Comparison of ENCODE assay signal across 18 cellular contexts in the genomic region with DNA sequence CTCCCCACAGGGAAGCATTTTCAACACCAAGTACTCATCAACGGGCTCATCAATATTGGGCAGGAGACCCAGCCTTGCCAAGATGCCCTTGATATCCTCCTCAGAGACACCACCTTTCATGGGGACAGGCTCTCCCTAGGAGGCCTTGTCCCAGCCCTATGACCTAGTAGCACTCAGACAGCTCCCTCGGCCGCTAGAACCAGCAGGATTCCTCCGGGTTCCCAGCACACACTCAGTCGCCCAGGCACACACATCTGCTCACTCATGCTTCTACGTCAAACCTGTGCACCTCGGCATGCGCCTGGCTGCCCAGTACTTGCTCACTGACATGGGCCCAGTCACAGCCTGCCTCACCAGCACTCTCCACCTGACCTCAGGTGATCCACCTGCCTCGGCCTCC. TPM values are rescaled to one million over a fixed set of nuclear protein-coding genes. Genes with fewer than 3 reads are reported as not detected.
DNase-seq lines count a peak whose midpoint lies in the region; ATAC-seq and TF ChIP-seq lines count a peak whose summit lies in the region.
"Had no signal": no experiment of that assay in that cellular context is flagged by ENCODE, and none has a peak within 500 bp of the region (broad histone marks: within the 10 kb centered on the region; RNA-seq: fewer than 3 reads in every experiment).

No MANE protein-coding gene starts in this region.

- no peak overlapping the region; a peak in 1 of 20 replicates for H3K4me3 ChIP-seq in BLaER1 treated with 17β-estradiol and CSF1 and Interleukin-3, amounts not matched to agents 10 nM and 100 nM
- peak overlapping the region; percentile 43 for H3K4me3 ChIP-seq in neural cell (ENCODE audit: low read length)
- H3K4me3 ChIP-seq: GM23338, MG63 had no signal

- no peak overlapping the region for H3K4ac ChIP-seq in H9 (ENCODE audit: low read depth, low read length)

- H2BK5ac ChIP-seq in H9 (ENCODE audit: insufficient read length, low read length): no peak overlapping the region

- H2BK20ac ChIP-seq in H9 (ENCODE audit: low read depth, low read length, poor library complexity, severe bottlenecking): no peak overlapping the region

- H4K8ac ChIP-seq in H9 (replicated peaks; ENCODE audit: insufficient read length, low read depth, low read length): no peak overlapping the region

- H3K9me3 ChIP-seq in BLaER1 treated with 17β-estradiol and CSF1 and Interleukin-3, amounts not matched to agents 10 nM and 100 nM (replicated peaks in 1 of 11): no peaks in the 10 kb centered on the region
- H3K9me3 ChIP-seq in H9 (ENCODE audit: control insufficient read depth, low read depth, low read length): no peaks in the 10 kb centered on the region
- H3K9me3 ChIP-seq in neural cell (ENCODE audit: low read length): no peaks in the 10 kb centered on the region
- H3K9me3 ChIP-seq: MG63 had no signal

- no peaks in the 10 kb centered on the region for H3K36me3 Mint-ChIP-seq in H9 (ENCODE audit: insufficient read depth in 1 of 3, low read depth in 3 of 3)
- H3K36me3 Mint-ChIP-seq in WTC11: no peaks in the 10 kb centered on the region
- no peaks in the 10 kb centered on the region for H3K36me3 Mint-ChIP-seq in natural killer cell treated with Interleukin-12 subunit alpha and Interleukin-12 subunit beta and Interleukin-15 and Interleukin-18, amount 100 ng/mL, for 72 hours
- H3K36me3 Mint-ChIP-seq in T-helper 2 cell treated with Interferon-gamma antibody and Interleukin-4, amounts not matched to agents 5 μg/mL and 100 μg/mL, for 36 hours (ENCODE audit: low read depth): no peaks in the 10 kb centered on the region
- H3K36me3 Mint-ChIP-seq: CD4-positive, CD25-positive, alpha-beta regulatory T cell had no signal

- peak overlapping the region in 7 of 11 experiments; percentile 23 to 62 (median 32); a peak in 10 of 22 replicates for H3K9ac ChIP-seq in BLaER1 treated with 17β-estradiol and CSF1 and Interleukin-3, amounts not matched to agents 10 nM and 100 nM
- H3K9ac ChIP-seq in H9 (ENCODE audit: extremely low read depth, insufficient read length, low read length) (no peak overlapping the region), neural cell (ENCODE audit: low read length) (no peak overlapping the region)

- DNase-seq in H9: no peak
- DNase-seq in WTC11 (ENCODE audit: low spot score): no peak
- no peak for DNase-seq in natural killer cell treated with Interleukin-12 subunit alpha and Interleukin-12 subunit beta and Interleukin-15 and Interleukin-18, amount 100 ng/mL, for 72 hours (ENCODE audit: low spot score)
- no peak for DNase-seq in T-helper 2 cell treated with Interferon-gamma antibody and Interleukin-4, amounts not matched to agents 5 μg/mL and 100 μg/mL, for 36 hours (ENCODE audit: low spot score)
- DNase-seq: ACHN; AML-193; CD4-positive, CD25-positive, alpha-beta regulatory T cell; HFFc6; MG63; NCI-H1105; NCI-H510A treated with DMSO at 0.1 percent for 48 hours; Right ventricle myocardium superior had no signal

- no peak overlapping the region for H3K14ac ChIP-seq in H9 (ENCODE audit: insufficient read depth, low read length)

- H3K23me2 ChIP-seq in H9 (ENCODE audit: insufficient read length, low read depth, low read length, poor library complexity, severe bottlenecking): no peaks in the 10 kb centered on the region

- H3K56ac ChIP-seq in H9 (ENCODE audit: insufficient read length, low read depth, low read length): no peak overlapping the region

- H3K4me2 ChIP-seq in BLaER1 treated with 17β-estradiol and CSF1 and Interleukin-3, amounts not matched to agents 10 nM and 100 nM: peak overlapping the region; percentile 57 to 97 (median 91)
- H3K4me2 ChIP-seq in H9 (ENCODE audit: insufficient read depth, insufficient read length, low read length): no peak overlapping the region
- H3K4me2 ChIP-seq in neural cell (ENCODE audit: low read length): peak overlapping the region; percentile 25
- H3K4me2 ChIP-seq: GM23338 had no signal

- no CpG with 5 or more reads among the region's 9 CpGs for WGBS in H9 (ENCODE audit: extremely low coverage, insufficient read length, low lambda C conversion rate)

- no peaks in the 10 kb centered on the region for H3K36me3 ChIP-seq in BLaER1 treated with 17β-estradiol and CSF1 and Interleukin-3, amounts not matched to agents 10 nM and 100 nM
- H3K36me3 ChIP-seq in neural cell (ENCODE audit: insufficient read depth, low read length): peaks cover 9% of the 10 kb centered on the region
- H3K36me3 ChIP-seq: MG63 had no signal

- no peaks in the 10 kb centered on the region for H3K79me1 ChIP-seq in H9 (ENCODE audit: insufficient read depth, low read depth, low read length, poor library complexity, severe bottlenecking)

- no peak for ATAC-seq in WTC11
- ATAC-seq in HG03097 (IDR thresholded peaks at IDR 0.05; ENCODE audit: low FRiP score, unreplicated experiment): no peak
- no peak for ATAC-seq in natural killer cell treated with Interleukin-12 subunit alpha and Interleukin-12 subunit beta and Interleukin-15 and Interleukin-18, amount 100 ng/mL, for 72 hours
- ATAC-seq: Panc1 had no signal

- H3K27ac Mint-ChIP-seq in H9 (peak overlapping the region in 2 of 3 experiments; percentile 33 to 49; a peak in 3 of 7 replicates), WTC11 (peak overlapping the region; percentile 49; the same call in 1 of the 2 replicates)
- H3K27ac Mint-ChIP-seq in natural killer cell treated with Interleukin-12 subunit alpha and Interleukin-12 subunit beta and Interleukin-15 and Interleukin-18, amount 100 ng/mL, for 72 hours: peak overlapping the region in 1 of 2 donors; percentile 19
- no peak overlapping the region for H3K27ac Mint-ChIP-seq in T-helper 2 cell treated with Interferon-gamma antibody and Interleukin-4, amounts not matched to agents 5 μg/mL and 100 μg/mL, for 36 hours
- H3K27ac Mint-ChIP-seq: CD4-positive, CD25-positive, alpha-beta regulatory T cell; GM23338; HFFc6 had no signal

- POLR2A ChIA-PET in WTC11 (lab: Charles Lee): interaction anchor here (0.9 kb wide), 1 partner anchor 31 kb away, joined by 3 read pairs; no protein-coding TSS in a partner anchor

- H3K9me3 Mint-ChIP-seq in H9 (no peaks in the 10 kb centered on the region), WTC11 (no peaks in the 10 kb centered on the region)
- H3K9me3 Mint-ChIP-seq in natural killer cell treated with Interleukin-12 subunit alpha and Interleukin-12 subunit beta and Interleukin-15 and Interleukin-18, amount 100 ng/mL, for 72 hours: no peaks in the 10 kb centered on the region
- H3K9me3 Mint-ChIP-seq in T-helper 2 cell treated with Interferon-gamma antibody and Interleukin-4, amounts not matched to agents 5 μg/mL and 100 μg/mL, for 36 hours: no peaks in the 10 kb centered on the region
- H3K9me3 Mint-ChIP-seq: CD4-positive, CD25-positive, alpha-beta regulatory T cell; GM23338; HFFc6 had no signal

- TF ChIP-seq CTCF in H9 (conservative IDR thresholded peaks at IDR 0.05): no peak
- TF ChIP-seq CTCF in WTC11 (IDR thresholded peaks at IDR 0.05): no peak
- no peak for TF ChIP-seq CTCF in neural cell (IDR thresholded peaks at IDR 0.05; ENCODE audit: poor library complexity, severe bottlenecking)

- CTCF ChIA-PET in WTC11 (lab: Charles Lee): interaction anchor here (0.9 to 27.2 kb wide), 10 partner anchors 9 to 146 kb away, joined by 3 to 727 read pairs (median 4); a partner anchor contains a TSS

- H2AK5ac ChIP-seq in H9 (ENCODE audit: insufficient read length, low read length): no peak overlapping the region

- no peak overlapping the region for H3K18ac ChIP-seq in H9 (ENCODE audit: insufficient read length, low read depth, low read length)

- H3K4me3 Mint-ChIP-seq in H9: no peak overlapping the region
- no peak overlapping the region for H3K4me3 Mint-ChIP-seq in WTC11
- H3K4me3 Mint-ChIP-seq in natural killer cell treated with Interleukin-12 subunit alpha and Interleukin-12 subunit beta and Interleukin-15 and Interleukin-18, amount 100 ng/mL, for 72 hours: no peak overlapping the region
- no peak overlapping the region for H3K4me3 Mint-ChIP-seq in T-helper 2 cell treated with Interferon-gamma antibody and Interleukin-4, amounts not matched to agents 5 μg/mL and 100 μg/mL, for 36 hours
- H3K4me3 Mint-ChIP-seq: CD4-positive, CD25-positive, alpha-beta regulatory T cell; GM23338; HFFc6 had no signal

- H2AFZ ChIP-seq in H9 (ENCODE audit: low read length): no peak overlapping the region
- no peak overlapping the region for H2AFZ ChIP-seq in neural cell (ENCODE audit: low read depth, low read length)
- H2AFZ ChIP-seq: GM23338 had no signal

- H3K79me2 ChIP-seq in H9 (ENCODE audit: insufficient read depth, low read length) (no peaks in the 10 kb centered on the region), neural cell (replicated peaks; ENCODE audit: insufficient read depth, low read length) (no peaks in the 10 kb centered on the region)

- H3K23ac ChIP-seq in H9 (ENCODE audit: insufficient read length, low read depth, low read length): no peak overlapping the region

- no peak overlapping the region for H2BK12ac ChIP-seq in H9 (ENCODE audit: insufficient read length, low read depth, low read length)

- no peak overlapping the region for H3T11ph ChIP-seq in H9 (ENCODE audit: low read length)

- peaks cover 34% of the 10 kb centered on the region for H3K27me3 Mint-ChIP-seq in H9 (ENCODE audit: low read depth)
- peaks cover 9% of the 10 kb centered on the region for H3K27me3 Mint-ChIP-seq in WTC11 (ENCODE audit: low read depth)
- peaks cover 63 to 66% of the 10 kb centered on the region in 2 donors for H3K27me3 Mint-ChIP-seq in natural killer cell treated with Interleukin-12 subunit alpha and Interleukin-12 subunit beta and Interleukin-15 and Interleukin-18, amount 100 ng/mL, for 72 hours
- peaks cover 88% of the 10 kb centered on the region for H3K27me3 Mint-ChIP-seq in T-helper 2 cell treated with Interferon-gamma antibody and Interleukin-4, amounts not matched to agents 5 μg/mL and 100 μg/mL, for 36 hours (ENCODE audit: low read depth)

- H3K27ac ChIP-seq in BLaER1 treated with 17β-estradiol and CSF1 and Interleukin-3, amounts not matched to agents 10 nM and 100 nM: peak overlapping the region in 5 of 11 experiments; percentile 31 to 88 (median 46); a peak in 8 of 22 replicates
- no peak overlapping the region for H3K27ac ChIP-seq in H9 (ENCODE audit: insufficient read length, low read depth, low read length)
- peak overlapping the region; percentile 24 for H3K27ac ChIP-seq in neural cell (ENCODE audit: low read length)
- H3K27ac ChIP-seq: SK-N-MC had no signal

- peaks cover 0 to 98% (median 23%) of the 10 kb centered on the region in 11 experiments; a peak in 18 of 22 replicates for H4K20me1 ChIP-seq in BLaER1 treated with 17β-estradiol and CSF1 and Interleukin-3, amounts not matched to agents 10 nM and 100 nM
- H4K20me1 ChIP-seq in H9 (ENCODE audit: control insufficient read depth, insufficient read depth, insufficient read length): peaks cover 2% of the 10 kb centered on the region
- peaks cover 46% of the 10 kb centered on the region for H4K20me1 ChIP-seq in neural cell (ENCODE audit: insufficient read depth)

- TF ChIP-seq EP300 in neural cell (conservative IDR thresholded peaks at IDR 0.05; ENCODE audit: poor library complexity, severe bottlenecking): no peak

- no peak overlapping the region for H2BK15ac ChIP-seq in H9 (ENCODE audit: low read depth, low read length)

- H4K91ac ChIP-seq in H9 (ENCODE audit: insufficient read length, low read depth, low read length): no peak overlapping the region

- peaks cover 0 to 91% (median 2%) of the 10 kb centered on the region in 11 experiments; a peak in 8 of 22 replicates for H3K27me3 ChIP-seq in BLaER1 treated with 17β-estradiol and CSF1 and Interleukin-3, amounts not matched to agents 10 nM and 100 nM
- H3K27me3 ChIP-seq in H9 (ENCODE audit: insufficient read depth, low read length): no peaks in the 10 kb centered on the region; the same call in 1 of the 2 replicates
- H3K27me3 ChIP-seq in neural cell (ENCODE audit: insufficient read depth, low read depth, low read length): no peaks in the 10 kb centered on the region
- H3K27me3 ChIP-seq: MG63 had no signal

- H3K9me2 ChIP-seq in neural cell (ENCODE audit: insufficient read depth, low read length): no peaks in the 10 kb centered on the region

- no peaks in the 10 kb centered on the region for H3F3A ChIP-seq in neural cell (ENCODE audit: insufficient read depth, low read length, poor library complexity, severe bottlenecking)

- TF ChIP-seq RAD21 in neural cell (conservative IDR thresholded peaks at IDR 0.05): no peak

- no peak overlapping the region for H4K5ac ChIP-seq in H9 (ENCODE audit: insufficient read length, low read depth, low read length)

- H3K4me1 ChIP-seq in BLaER1 treated with 17β-estradiol and CSF1 and Interleukin-3, amounts not matched to agents 10 nM and 100 nM: peaks cover 77 to 100% (median 96%) of the 10 kb centered on the region in 10 experiments
- no peaks in the 10 kb centered on the region for H3K4me1 ChIP-seq in H9 (ENCODE audit: insufficient read depth, low read length)

- H2BK120ac ChIP-seq in H9 (ENCODE audit: low read depth, low read length, poor library complexity, severe bottlenecking): no peak overlapping the region

- H3K4me1 Mint-ChIP-seq in H9 (peaks cover 58 to 70% of the 10 kb centered on the region in 2 experiments), WTC11 (peaks cover 68% of the 10 kb centered on the region)
- peaks cover 33 to 36% of the 10 kb centered on the region in 2 donors for H3K4me1 Mint-ChIP-seq in natural killer cell treated with Interleukin-12 subunit alpha and Interleukin-12 subunit beta and Interleukin-15 and Interleukin-18, amount 100 ng/mL, for 72 hours (ENCODE audit: low read depth in 2 of 2)
- H3K4me1 Mint-ChIP-seq in T-helper 2 cell treated with Interferon-gamma antibody and Interleukin-4, amounts not matched to agents 5 μg/mL and 100 μg/mL, for 36 hours (ENCODE audit: low read depth): peaks cover 30% of the 10 kb centered on the region

RNA-seq across cellular contexts. Expression of a gene that starts 17.0 kb away (rescaled TPM):
- 6.7 and 6.9 TPM in 2 replicates for total RNA-seq in H9 (2021)
- total RNA-seq in WTC11 (2021): 10.7 to 17.3 TPM (median 11.1 TPM) in 3 replicates
- 18.0 and 22.8 TPM in 2 replicates for polyA plus RNA-seq in neural cell
- polyA minus RNA-seq in neural cell: 52.8 and 59.2 TPM in 2 replicates
- under 1 TPM; 0.05 to 0.28 TPM for total RNA-seq in natural killer cell treated with Interleukin-12 subunit alpha and Interleukin-12 subunit beta and Interleukin-15 and Interleukin-18, amount 100 ng/mL, for 72 hours
- total RNA-seq: CD4-positive, CD25-positive, alpha-beta regulatory T cell; HFFc6 had no signal
- polyA plus RNA-seq: CD4-positive, CD25-positive, alpha-beta regulatory T cell had no signal

Comparison
In these comparisons a context has a peak if more than half of its experiments do, and no peak if none do; other contexts are left out.
1. H3K9ac ChIP-seq: peak in BLaER1 treated with 17β-estradiol and CSF1 and Interleukin-3, amounts not matched to agents 10 nM and 100 nM (7 of 11); none in H9 (single experiment) and neural cell (single experiment).